Comparison of ENCODE assay signal across 16 cellular contexts in genomic region chr1:160741597-160742348, GRCh38. TPM values are rescaled to one million over a fixed set of nuclear protein-coding genes. Genes with fewer than 3 reads are reported as not detected.
A peak's percentile ranks its signal among the peaks of the same experiment; 100 is the strongest.
DNase-seq lines count a peak whose midpoint lies in the region; ATAC-seq and TF ChIP-seq lines count a peak whose summit lies in the region.
"Had no signal": no experiment of that assay in that cellular context is flagged by ENCODE, and none has a peak within 500 bp of the region (broad histone marks: within the 10 kb centered on the region; RNA-seq: fewer than 3 reads in every experiment).

No MANE protein-coding gene starts in this region.

- no peak overlapping the region for H3K4ac ChIP-seq in mesenchymal stem cell (ENCODE audit: low read depth in 1 of 2, low read length in 2 of 2)

- H4K8ac ChIP-seq in mesenchymal stem cell (ENCODE audit: low read length) = no peak overlapping the region

- no peak for DNase-seq in CD8-positive, alpha-beta T cell
- no peak for DNase-seq in activated CD8-positive, alpha-beta T cell treated with anti-CD3 and anti-CD28 coated beads, Interleukin-2, amount 10 ng/mL, durations not matched to agents 7 days and 5 days
- no peak for DNase-seq in mesenchymal stem cell
- DNase-seq in medulla oblongata (ENCODE audit: extremely low spot score) = no peak
- no peak for DNase-seq in SIG-M5 (lab: John Stamatoyannopoulos, UW)
- no peak for DNase-seq in inferior parietal cortex (ENCODE audit: extremely low spot score)
- DNase-seq: kidney glomerular epithelial cell; naive B cell; NCI-H1694; NCI-H524; right cardiac atrium; stimulated activated CD4-positive, alpha-beta T cell treated with anti-CD3 and anti-CD28 coated beads, Interleukin-4, amount 100 ng/mL, for 4 hours had no signal

- H2BK12ac ChIP-seq in mesenchymal stem cell (ENCODE audit: low read length in 2 of 2) = no peak overlapping the region

- no peak overlapping the region for H2BK120ac ChIP-seq in mesenchymal stem cell (ENCODE audit: low read depth, low read length)

- CTCF ChIA-PET in CD8-positive, alpha-beta T cell (lab: Charles Lee) = interaction anchor here (1.0 to 8.2 kb wide), 4 partner anchors 11 to 38 kb away, joined by 3 to 72 read pairs (median 4); no protein-coding TSS in a partner anchor
- CTCF ChIA-PET in activated CD8-positive, alpha-beta T cell treated with anti-CD3 and anti-CD28 coated beads, Interleukin-2, amount 10 ng/mL, durations not matched to agents 7 days and 5 days (lab: Charles Lee) = interaction anchor here (0.8 to 13.3 kb wide), 9 partner anchors 11 to 210 kb away, joined by 3 to 217 read pairs (median 4); no protein-coding TSS in a partner anchor

- H3K23ac ChIP-seq in mesenchymal stem cell (ENCODE audit: low read length in 2 of 2) = no peak overlapping the region

- intact Hi-C loops in CD8-positive, alpha-beta T cell (cut with DNase I, micrococcal nuclease) = loop anchor here in 1 of 2 experiments (1.0 to 2.0 kb wide), 2 partner anchors 10 to 15 kb away; no protein-coding TSS in a partner anchor

- H3K14ac ChIP-seq in mesenchymal stem cell (ENCODE audit: low read length in 2 of 2) = no peak overlapping the region

- H3K36me3 ChIP-seq in CD8-positive, alpha-beta T cell (ENCODE audit: insufficient read depth, low read length) = no peaks in the 10 kb centered on the region
- H3K36me3 ChIP-seq in mesenchymal stem cell (ENCODE audit: control insufficient read depth in 1 of 2, insufficient read depth in 2 of 2, low read depth in 1 of 2, low read length in 2 of 2) = no peaks in the 10 kb centered on the region
- H3K36me3 ChIP-seq: BLaER1 treated with 17β-estradiol and CSF1 and Interleukin-3, amounts not matched to agents 10 nM and 100 nM; breast epithelium had no signal

- no peak overlapping the region for H2AK5ac ChIP-seq in mesenchymal stem cell (ENCODE audit: low read length, severe bottlenecking)

- H3K27ac Mint-ChIP-seq in CD8-positive, alpha-beta T cell = peak overlapping the region; percentile 90
- H3K27ac Mint-ChIP-seq in activated CD8-positive, alpha-beta T cell treated with anti-CD3 and anti-CD28 coated beads, Interleukin-2, amount 10 ng/mL, durations not matched to agents 7 days and 5 days = peak overlapping the region; percentile 89

- no peak overlapping the region for H3K4me3 ChIP-seq in CD8-positive, alpha-beta T cell (ENCODE audit: low read depth, low read length)
- peak overlapping the region; percentile 67 for H3K4me3 ChIP-seq in GM12875 (ENCODE audit: low read depth, low read length)
- H3K4me3 ChIP-seq in mesenchymal stem cell (ENCODE audit: insufficient read depth in 1 of 2, low read depth in 1 of 2, low read length in 2 of 2) = no peak overlapping the region
- H3K4me3 ChIP-seq: breast epithelium had no signal

- peaks cover 6% of the 10 kb centered on the region for H3K9me3 Mint-ChIP-seq in CD8-positive, alpha-beta T cell
- peaks cover 11% of the 10 kb centered on the region for H3K9me3 Mint-ChIP-seq in activated CD8-positive, alpha-beta T cell treated with anti-CD3 and anti-CD28 coated beads, Interleukin-2, amount 10 ng/mL, durations not matched to agents 7 days and 5 days (ENCODE audit: insufficient read depth)

- WGBS in mesenchymal stem cell = 78% methylated on average over 5 of the region's 5 CpGs

- H3K4me3 Mint-ChIP-seq in CD8-positive, alpha-beta T cell = peak overlapping the region; percentile 81
- peak overlapping the region; percentile 85 for H3K4me3 Mint-ChIP-seq in activated CD8-positive, alpha-beta T cell treated with anti-CD3 and anti-CD28 coated beads, Interleukin-2, amount 10 ng/mL, durations not matched to agents 7 days and 5 days
- H3K4me3 Mint-ChIP-seq: naive B cell had no signal

- H3K36me3 Mint-ChIP-seq in CD8-positive, alpha-beta T cell = peaks cover 5% of the 10 kb centered on the region
- H3K36me3 Mint-ChIP-seq in activated CD8-positive, alpha-beta T cell treated with anti-CD3 and anti-CD28 coated beads, Interleukin-2, amount 10 ng/mL, durations not matched to agents 7 days and 5 days (ENCODE audit: low read depth) = peaks cover 69% of the 10 kb centered on the region

- H2AFZ ChIP-seq in mesenchymal stem cell (ENCODE audit: low read depth, low read length) = no peak overlapping the region

- no peak for ATAC-seq in CD8-positive, alpha-beta T cell
- no peak for ATAC-seq in activated CD8-positive, alpha-beta T cell treated with anti-CD3 and anti-CD28 coated beads, Interleukin-2, amount 10 ng/mL, durations not matched to agents 7 days and 5 days
- ATAC-seq in HG03159 (IDR thresholded peaks at IDR 0.05; ENCODE audit: unreplicated experiment) = no peak
- ATAC-seq: right cardiac atrium had no signal

- H3K27ac ChIP-seq in CD8-positive, alpha-beta T cell (ENCODE audit: low read depth, low read length) = no peak overlapping the region
- H3K27ac ChIP-seq in mesenchymal stem cell (ENCODE audit: low read length, poor library complexity, severe bottlenecking) = no peak overlapping the region
- H3K27ac ChIP-seq: BLaER1 treated with 17β-estradiol and CSF1 and Interleukin-3, amounts not matched to agents 10 nM and 100 nM; breast epithelium had no signal

- peaks cover 78% of the 10 kb centered on the region for H3K4me1 Mint-ChIP-seq in CD8-positive, alpha-beta T cell (ENCODE audit: low read depth)
- H3K4me1 Mint-ChIP-seq in activated CD8-positive, alpha-beta T cell treated with anti-CD3 and anti-CD28 coated beads, Interleukin-2, amount 10 ng/mL, durations not matched to agents 7 days and 5 days (ENCODE audit: low read depth) = peaks cover 86% of the 10 kb centered on the region

- no peak for TF ChIP-seq CTCF in CD8-positive, alpha-beta T cell (IDR thresholded peaks at IDR 0.05)
- TF ChIP-seq CTCF in GM12875 (IDR thresholded peaks at IDR 0.05; ENCODE audit: borderline replicate concordance, insufficient read depth, low read depth, low read length) = peak; percentile 15; the same call in 1 of the 2 replicates

- H2BK15ac ChIP-seq in mesenchymal stem cell (ENCODE audit: low read depth, poor library complexity, severe bottlenecking) = no peak overlapping the region

- H3K27me3 ChIP-seq in CD8-positive, alpha-beta T cell (ENCODE audit: insufficient read depth, low read length) = no peaks in the 10 kb centered on the region
- H3K27me3 ChIP-seq in mesenchymal stem cell (ENCODE audit: control insufficient read depth in 1 of 2, insufficient read depth in 1 of 2, low read length in 2 of 2) = peaks cover 3 to 10% of the 10 kb centered on the region in 2 experiments
- H3K27me3 ChIP-seq: BLaER1 treated with 17β-estradiol and CSF1 and Interleukin-3, amounts not matched to agents 10 nM and 100 nM; breast epithelium had no signal

- no peaks in the 10 kb centered on the region for H3K9me3 ChIP-seq in CD8-positive, alpha-beta T cell (ENCODE audit: low read length)
- no peaks in the 10 kb centered on the region for H3K9me3 ChIP-seq in mesenchymal stem cell (ENCODE audit: control insufficient read depth, low read length)

- no peaks in the 10 kb centered on the region for H3K79me1 ChIP-seq in mesenchymal stem cell (replicated peaks; ENCODE audit: low read length, poor library complexity, severe bottlenecking)

- no peak overlapping the region for H3K4me2 ChIP-seq in mesenchymal stem cell (ENCODE audit: low read length, poor library complexity, severe bottlenecking)

- H3K9ac ChIP-seq in mesenchymal stem cell (ENCODE audit: low read length) = no peak overlapping the region
- H3K9ac ChIP-seq: BLaER1 treated with 17β-estradiol and CSF1 and Interleukin-3, amounts not matched to agents 10 nM and 100 nM had no signal

- H3K4me1 ChIP-seq in CD8-positive, alpha-beta T cell (ENCODE audit: insufficient read depth, low read length) = peaks cover 43% of the 10 kb centered on the region
- no peaks in the 10 kb centered on the region for H3K4me1 ChIP-seq in mesenchymal stem cell (ENCODE audit: control insufficient read depth, insufficient read depth, low read depth, low read length)
- H3K4me1 ChIP-seq: breast epithelium had no signal

- no peak overlapping the region for H2BK5ac ChIP-seq in mesenchymal stem cell (ENCODE audit: low read depth, low read length, poor library complexity, severe bottlenecking)

- POLR2A ChIA-PET in CD8-positive, alpha-beta T cell (lab: Charles Lee) = interaction anchor here (1.4 kb wide), 1 partner anchor 34 kb away, joined by 5 read pairs; no protein-coding TSS in a partner anchor
- POLR2A ChIA-PET in activated CD8-positive, alpha-beta T cell treated with anti-CD3 and anti-CD28 coated beads, Interleukin-2, amount 10 ng/mL, durations not matched to agents 7 days and 5 days (lab: Charles Lee) = interaction anchor here (1.5 to 5.0 kb wide), 4 partner anchors 9 to 33 kb away, joined by 4 to 27 read pairs (median 12); no protein-coding TSS in a partner anchor

- H3K27me3 Mint-ChIP-seq in CD8-positive, alpha-beta T cell (ENCODE audit: low read depth) = no peaks in the 10 kb centered on the region
- H3K27me3 Mint-ChIP-seq in activated CD8-positive, alpha-beta T cell treated with anti-CD3 and anti-CD28 coated beads, Interleukin-2, amount 10 ng/mL, durations not matched to agents 7 days and 5 days (ENCODE audit: low read depth) = no peaks in the 10 kb centered on the region
- H3K27me3 Mint-ChIP-seq: naive B cell had no signal

- H3K18ac ChIP-seq in mesenchymal stem cell (ENCODE audit: low read depth in 1 of 2, low read length in 2 of 2) = no peak overlapping the region

- H4K91ac ChIP-seq in mesenchymal stem cell (ENCODE audit: low read length) = peak overlapping the region; percentile 46

RNA-seq across cellular contexts. Expression of gene SLAMF7, which starts 2.7 kb away (rescaled TPM):
- 10 to 100 TPM; 13.3 to 14.8 TPM for total RNA-seq in CD8-positive, alpha-beta T cell
- 100 to 1,000 TPM in 1 of 2 experiments, 10 to 100 TPM in 1; 88.5 to 102 TPM for total RNA-seq in activated CD8-positive, alpha-beta T cell treated with anti-CD3 and anti-CD28 coated beads, Interleukin-2, amount 10 ng/mL, durations not matched to agents 7 days and 5 days
- not detected for polyA plus RNA-seq in mesenchymal stem cell (2013, experiment 1 of 2)
- not detected for polyA plus RNA-seq in mesenchymal stem cell (2013, experiment 2 of 2)

RNA-seq across cellular contexts. Expression of gene CD48, which starts 30.2 kb away (rescaled TPM):
- total RNA-seq in CD8-positive, alpha-beta T cell = 100 to 1,000 TPM; 397 to 399 TPM
- total RNA-seq in activated CD8-positive, alpha-beta T cell treated with anti-CD3 and anti-CD28 coated beads, Interleukin-2, amount 10 ng/mL, durations not matched to agents 7 days and 5 days = 100 to 1,000 TPM; 325 to 327 TPM
- not detected for polyA plus RNA-seq in mesenchymal stem cell (2013, experiment 1 of 2)
- not detected for polyA plus RNA-seq in mesenchymal stem cell (2013, experiment 2 of 2)

RNA-seq across cellular contexts. Expression of gene LY9, which starts 54.2 kb away (rescaled TPM):
- 100 to 1,000 TPM; 103 to 104 TPM for total RNA-seq in CD8-positive, alpha-beta T cell
- 10 to 100 TPM; 24.7 to 24.9 TPM for total RNA-seq in activated CD8-positive, alpha-beta T cell treated with anti-CD3 and anti-CD28 coated beads, Interleukin-2, amount 10 ng/mL, durations not matched to agents 7 days and 5 days
- polyA plus RNA-seq in mesenchymal stem cell (2013, experiment 1 of 2) = not detected
- polyA plus RNA-seq in mesenchymal stem cell (2013, experiment 2 of 2) = not detected

Comparison
In these comparisons a context has a peak if more than half of its experiments do, and no peak if none do; other contexts are left out.
1. RNA of gene SLAMF7, which starts 2.7 kb away (total RNA-seq): 88.5 to 102 TPM in activated CD8-positive, alpha-beta T cell treated with anti-CD3 and anti-CD28 coated beads, Interleukin-2, amount 10 ng/mL, durations not matched to agents 7 days and 5 days; 13.3 to 14.8 TPM in CD8-positive, alpha-beta T cell; every median in the first group is over 4 times any median in the second.
2. RNA of gene LY9, which starts 54.2 kb away (total RNA-seq): 103 to 104 TPM in CD8-positive, alpha-beta T cell; 24.7 to 24.9 TPM in activated CD8-positive, alpha-beta T cell treated with anti-CD3 and anti-CD28 coated beads, Interleukin-2, amount 10 ng/mL, durations not matched to agents 7 days and 5 days; every median in the first group is over 4 times any median in the second.